In genomic region chr7:50594734-50595537, GRCh38 we compare ENCODE assay signal across 13 cellular contexts. TPM values are rescaled to one million over a fixed set of nuclear protein-coding genes. Genes with fewer than 3 reads are reported as not detected.
A peak's percentile ranks its signal among the peaks of the same experiment; 100 is the strongest.
DNase-seq lines count a peak whose midpoint lies in the region; ATAC-seq and TF ChIP-seq lines count a peak whose summit lies in the region.
"Had no signal": no experiment of that assay in that cellular context is flagged by ENCODE, and none has a peak within 500 bp of the region (broad histone marks: within the 10 kb centered on the region; RNA-seq: fewer than 3 reads in every experiment).

No MANE protein-coding gene starts in this region.

- H3K9me3 Mint-ChIP-seq in activated CD4-positive, alpha-beta T cell treated with anti-CD3 and anti-CD28 coated beads for 36 hours (ENCODE audit: low read depth): no peaks in the 10 kb centered on the region
- no peaks in the 10 kb centered on the region for H3K9me3 Mint-ChIP-seq in osteocyte (ENCODE audit: unreplicated experiment)

- TF ChIP-seq CTCF in osteocyte (IDR thresholded peaks at IDR 0.05): no peak
- no peak for TF ChIP-seq CTCF in breast epithelium (IDR thresholded peaks at IDR 0.05)

- H3K36me3 Mint-ChIP-seq in activated CD4-positive, alpha-beta T cell treated with anti-CD3 and anti-CD28 coated beads for 36 hours (ENCODE audit: low read depth): no peaks in the 10 kb centered on the region
- peaks cover 56% of the 10 kb centered on the region for H3K36me3 Mint-ChIP-seq in osteocyte (ENCODE audit: unreplicated experiment)

- CTCF ChIA-PET in activated CD4-positive, alpha-beta T cell treated with anti-CD3 and anti-CD28 coated beads for 36 hours (lab: Charles Lee): interaction anchor here (0.9 to 1.5 kb wide), 2 partner anchors 21 to 236 kb away, joined by 3 to 5 read pairs; no protein-coding TSS in a partner anchor

- no peaks in the 10 kb centered on the region for H3K36me3 ChIP-seq in breast epithelium

- H3K4me3 ChIP-seq in breast epithelium: no peak overlapping the region
- H3K4me3 ChIP-seq: PC-9, suprapubic skin had no signal

- H3K9me3 ChIP-seq in breast epithelium: no peaks in the 10 kb centered on the region
- H3K9me3 ChIP-seq: suprapubic skin had no signal

- intact Hi-C loops in activated CD4-positive, alpha-beta T cell treated with anti-CD3 and anti-CD28 coated beads for 36 hours (cut with DNase I, micrococcal nuclease): loop anchor here (1.0 to 5.0 kb wide), 7 partner anchors 13 to 237 kb away; no protein-coding TSS in a partner anchor
- intact Hi-C loops in breast epithelium (cut with DNase I; ENCODE audit: low total_unique reads): no loop called here

- no peak overlapping the region for H3K27ac ChIP-seq in breast epithelium
- H3K27ac ChIP-seq: PC-9, suprapubic skin had no signal

- peak; percentile 81 for ATAC-seq in activated CD4-positive, alpha-beta T cell treated with anti-CD3 and anti-CD28 coated beads for 36 hours
- ATAC-seq in GM21825 (IDR thresholded peaks at IDR 0.05; ENCODE audit: unreplicated experiment): peak; percentile 40
- ATAC-seq in HG03469 (IDR thresholded peaks at IDR 0.05; ENCODE audit: unreplicated experiment): peak; percentile 40

- peaks cover 5% of the 10 kb centered on the region for H3K27me3 Mint-ChIP-seq in activated CD4-positive, alpha-beta T cell treated with anti-CD3 and anti-CD28 coated beads for 36 hours
- H3K27me3 Mint-ChIP-seq in osteocyte (ENCODE audit: unreplicated experiment): no peaks in the 10 kb centered on the region

- peak overlapping the region; percentile 33 for H3K27ac Mint-ChIP-seq in activated CD4-positive, alpha-beta T cell treated with anti-CD3 and anti-CD28 coated beads for 36 hours
- no peak overlapping the region for H3K27ac Mint-ChIP-seq in osteocyte (ENCODE audit: unreplicated experiment)

- POLR2A ChIA-PET in activated CD4-positive, alpha-beta T cell treated with anti-CD3 and anti-CD28 coated beads for 36 hours (lab: Charles Lee): no interaction called here

- no peaks in the 10 kb centered on the region for H3K27me3 ChIP-seq in breast epithelium
- H3K27me3 ChIP-seq: suprapubic skin had no signal

- no peaks in the 10 kb centered on the region for H3K4me1 ChIP-seq in breast epithelium
- H3K4me1 ChIP-seq: suprapubic skin had no signal

- H3K4me1 Mint-ChIP-seq in activated CD4-positive, alpha-beta T cell treated with anti-CD3 and anti-CD28 coated beads for 36 hours: peaks cover 16% of the 10 kb centered on the region
- H3K4me1 Mint-ChIP-seq in osteocyte (ENCODE audit: unreplicated experiment): no peaks in the 10 kb centered on the region

- no peak for TF ChIP-seq POLR2A in breast epithelium (IDR thresholded peaks at IDR 0.05)

- DNase-seq in activated CD4-positive, alpha-beta T cell treated with anti-CD3 and anti-CD28 coated beads for 36 hours: peak; percentile 18
- DNase-seq in activated CD4-positive, alpha-beta T cell treated with anti-CD3 and anti-CD28 coated beads, Interleukin-2, amount 50 U/mL, for 1 hour: no peak
- peak; percentile 40 for DNase-seq in osteocyte (ENCODE audit: extremely low spot score, unreplicated experiment)
- no peak for DNase-seq in DMS 273 (lab: John Stamatoyannopoulos, UW; ENCODE audit: unreplicated experiment)
- no peak for DNase-seq in NCI-H748 treated with DMSO at 0.1 percent for 48 hours (lab: John Stamatoyannopoulos, UW)
- no peak for DNase-seq in breast epithelium (ENCODE audit: low spot score in 2 of 2)
- DNase-seq: effector CD4-positive, alpha-beta T cell; NCI-H187 treated with DMSO at 0.1 percent for 48 hours; PC-9 had no signal

- H3K4me3 Mint-ChIP-seq in activated CD4-positive, alpha-beta T cell treated with anti-CD3 and anti-CD28 coated beads for 36 hours: no peak overlapping the region
- H3K4me3 Mint-ChIP-seq in osteocyte (ENCODE audit: unreplicated experiment): no peak overlapping the region

RNA-seq across cellular contexts. Expression of gene DDC, which starts 29.7 kb away (rescaled TPM):
- under 1 TPM; 0.28 to 0.53 TPM for total RNA-seq in activated CD4-positive, alpha-beta T cell treated with anti-CD3 and anti-CD28 coated beads for 36 hours
- total RNA-seq in osteocyte (not detected in 2 replicates), breast epithelium (under 1 TPM in 2 of 3 donors, not detected in 1; 0.29 to 0.33 TPM)
- total RNA-seq: A172, PC-9 had no signal

Comparison
In these comparisons a context has a peak if more than half of its experiments do, and no peak if none do; other contexts are left out.
1. DNase-seq: peak in activated CD4-positive, alpha-beta T cell treated with anti-CD3 and anti-CD28 coated beads for 36 hours (single experiment) and osteocyte (single experiment); none in activated CD4-positive, alpha-beta T cell treated with anti-CD3 and anti-CD28 coated beads, Interleukin-2, amount 50 U/mL, for 1 hour (single experiment), DMS 273 (single experiment), NCI-H748 treated with DMSO at 0.1 percent for 48 hours (single experiment) and breast epithelium (0 of 2).
2. Peak in every context shown above with its lines, with median percentiles within 50 percentile points of each other: ATAC-seq.